8 cellular contexts compared by ENCODE assay signal in the genomic region with DNA sequence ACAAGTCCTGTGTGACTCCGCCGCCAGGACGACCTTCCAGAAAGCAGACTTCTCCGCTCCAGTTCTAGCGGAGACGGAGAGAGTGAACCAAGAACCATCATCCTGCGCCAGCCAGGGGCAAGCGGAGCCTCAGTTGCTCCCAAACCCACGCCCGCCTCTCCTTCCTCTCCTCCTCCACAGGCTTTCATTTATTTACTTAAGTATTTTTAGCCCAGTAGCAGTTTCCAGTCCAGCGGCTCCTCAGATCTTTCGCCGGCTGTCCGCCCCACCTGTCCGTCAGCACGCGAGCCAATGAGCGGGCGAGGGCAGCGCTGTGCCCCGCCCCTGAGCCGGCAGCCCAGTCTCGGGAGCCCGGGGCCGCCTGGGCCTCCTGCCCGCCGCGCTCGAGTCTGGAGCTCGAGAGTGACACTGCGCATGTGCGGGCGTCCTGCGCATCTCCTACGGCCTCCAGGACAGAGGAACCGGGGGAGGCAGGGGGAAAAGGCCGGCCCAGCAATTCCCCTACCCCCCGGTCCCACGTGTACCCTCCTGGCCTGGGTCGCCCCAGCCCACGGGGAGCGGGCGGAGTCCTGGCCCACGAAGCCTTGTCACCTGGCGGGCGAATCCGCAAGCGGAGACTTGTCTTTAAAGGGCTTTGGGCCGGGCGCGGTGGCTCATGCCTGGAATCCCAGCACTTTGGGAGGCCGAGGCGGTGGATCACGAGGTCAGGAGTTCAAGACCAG. TPM values are rescaled to one million over a fixed set of nuclear protein-coding genes. Genes with fewer than 3 reads are reported as not detected.
DNase-seq lines count a peak whose midpoint lies in the region; ATAC-seq and TF ChIP-seq lines count a peak whose summit lies in the region.

Gene FALEC, plus strand, starts transcription at position 425 of the 722 bp plus-strand sequence.

- peak; percentile 98 for DNase-seq in ACHN
- DNase-seq in NCI-H2196 (lab: John Stamatoyannopoulos, UW; ENCODE audit: unreplicated experiment): peak; percentile 96
- peak; percentile 96 for DNase-seq in mammary epithelial cell
- DNase-seq in iPS-NIHi7 (ENCODE audit: extremely low spot score): peak; percentile 100
- peak; percentile 82 for DNase-seq in smooth muscle cell (lab: John Stamatoyannopoulos, UW; ENCODE audit: unreplicated experiment)

- H3K4me2 ChIP-seq in mammary epithelial cell (ENCODE audit: insufficient read depth, low read depth, low read length): peak within 1 kb of the TSS; percentile 95
- peak within 1 kb of the TSS; percentile 96 for H3K4me2 ChIP-seq in smooth muscle cell

- H3K36me3 ChIP-seq in mammary epithelial cell (ENCODE audit: insufficient read depth, low read length) (no peaks in the 10 kb centered on the region), smooth muscle cell (ENCODE audit: low read depth) (no peaks in the 10 kb centered on the region)

- H3K4me3 ChIP-seq in mammary epithelial cell (replicated peaks in 1 of 3; ENCODE audit: insufficient read depth in 1 of 3, low read depth in 2 of 3, low read length in 3 of 3): peak within 1 kb of the TSS; percentile 64 to 76 (median 65)
- H3K4me3 ChIP-seq in smooth muscle cell: peak within 1 kb of the TSS; percentile 71

- H3F3A ChIP-seq in smooth muscle cell (ENCODE audit: low read depth): no peaks in the 10 kb centered on the region

- CTCF ChIA-PET in mammary epithelial cell (lab: Charles Lee; ENCODE audit: low non-redundant PET): interaction anchor here (0.5 to 0.6 kb wide), 2 partner anchors 17 to 260 kb away, joined by 5 read pairs; no protein-coding TSS in a partner anchor

- TF ChIP-seq CTCF in VCaP (conservative IDR thresholded peaks at IDR 0.05) (no peak), mammary epithelial cell (conservative IDR thresholded peaks at IDR 0.05 in 1 of 2, IDR thresholded peaks at IDR 0.05 in 1 of 2; ENCODE audit: extremely low read depth in 1 of 2, insufficient read depth in 1 of 2, low read depth in 1 of 2, low read length in 2 of 2) (no peak), smooth muscle cell (IDR thresholded peaks at IDR 0.05; ENCODE audit: borderline replicate concordance, insufficient read depth, poor library complexity, severe bottlenecking) (no peak)

- H3K79me2 ChIP-seq in mammary epithelial cell (ENCODE audit: insufficient read depth, low read length) (no peaks in the 10 kb centered on the region), smooth muscle cell (ENCODE audit: low read depth) (no peaks in the 10 kb centered on the region)

- dilution Hi-C loops in mammary epithelial cell (cut with HindIII; ENCODE audit: low sequenced_read_pairs): loop anchor here (10.0 kb wide), 1 partner anchor 59 kb away; the partner anchor contains the start of gene MCL1

- H3K27me3 ChIP-seq in mammary epithelial cell (ENCODE audit: insufficient read depth, low read length) (no peaks in the 10 kb centered on the region), smooth muscle cell (ENCODE audit: low read depth) (no peaks in the 10 kb centered on the region)

- H3K9ac ChIP-seq in mammary epithelial cell (ENCODE audit: insufficient read depth, low read length) (peak within 1 kb of the TSS; percentile 24), smooth muscle cell (ENCODE audit: low read depth) (peak within 1 kb of the TSS; percentile 50)

- WGBS in mammary epithelial cell (ENCODE audit: low coverage, missing lambda C conversion rate): 2% methylated on average over 29 of the region's 54 CpGs
- WGBS in smooth muscle cell (ENCODE audit: low lambda C conversion rate): under 1% methylated on average over 52 of the region's 54 CpGs

- no peaks in the 10 kb centered on the region for H4K20me1 ChIP-seq in mammary epithelial cell (ENCODE audit: insufficient read depth, low read length)
- no peaks in the 10 kb centered on the region for H4K20me1 ChIP-seq in smooth muscle cell (ENCODE audit: low read depth)

- H3K27ac ChIP-seq in VCaP (peak within 1 kb of the TSS; percentile 84), mammary epithelial cell (ENCODE audit: insufficient read depth, low read depth, low read length) (peak within 1 kb of the TSS; percentile 46), smooth muscle cell (ENCODE audit: low read depth) (peak within 1 kb of the TSS; percentile 57)

- ATAC-seq in GM18868 (IDR thresholded peaks at IDR 0.05; ENCODE audit: unreplicated experiment) (peak; percentile 96), HG03108 (IDR thresholded peaks at IDR 0.05; ENCODE audit: unreplicated experiment) (peak; percentile 98)

- intact Hi-C loops in mammary epithelial cell (cut with micrococcal nuclease): loop anchor here (1.0 to 2.0 kb wide), 4 partner anchors 23 to 259 kb away; partner anchors contain the start of gene TARS2

- H3K9me3 ChIP-seq in mammary epithelial cell (replicated peaks; ENCODE audit: insufficient read depth, low read length) (no peaks in the 10 kb centered on the region), smooth muscle cell (replicated peaks; ENCODE audit: low read depth) (no peaks in the 10 kb centered on the region)

- in situ Hi-C loops in ACHN (cut with HindIII; ENCODE audit: low pct_ligation_motif_present, low pct_unique_long_range_greater_than_20kb, low sequenced_read_pairs) (no loop called here), mammary epithelial cell (cut with MboI; ENCODE audit: low sequenced_read_pairs in 2 of 2) (no loop called here)

- BruUV-seq in mammary epithelial cell (replicated peaks; lab: Mats Ljungman, UMichigan): no TSS peak

- H2AFZ ChIP-seq in mammary epithelial cell (ENCODE audit: low read depth, low read length) (peak within 1 kb of the TSS; percentile 97), smooth muscle cell (ENCODE audit: low read depth) (peak within 1 kb of the TSS; percentile 89)

- H3K4me1 ChIP-seq in mammary epithelial cell (ENCODE audit: insufficient read depth, low read length) (peaks cover 13% of the 10 kb centered on the region), smooth muscle cell (ENCODE audit: low read depth) (peaks cover 8% of the 10 kb centered on the region)

RNA-seq across cellular contexts. Expression of gene FALEC, which starts in this region (rescaled TPM):
- total RNA-seq in mammary epithelial cell (not detected), smooth muscle cell (not detected in 2 replicates)
- polyA plus RNA-seq in mammary epithelial cell (not detected), smooth muscle cell (0.62 and 1.2 TPM in 2 replicates)
- not detected for polyA minus RNA-seq in mammary epithelial cell

Comparison
In these comparisons a context has a peak if more than half of its experiments do, and no peak if none do; other contexts are left out.
1. Peak in every context shown above with its lines: DNase-seq, ATAC-seq, H3K4me3 ChIP-seq and H3K27ac ChIP-seq.
2. Peak in DNase-seq, H3K4me3 ChIP-seq, H3K27ac ChIP-seq, H3K9ac ChIP-seq and H3K4me2 ChIP-seq in mammary epithelial cell; RNA of the gene not detected or under 1 TPM.